ENCODE assay signal across 18 cellular contexts in the genomic region with DNA sequence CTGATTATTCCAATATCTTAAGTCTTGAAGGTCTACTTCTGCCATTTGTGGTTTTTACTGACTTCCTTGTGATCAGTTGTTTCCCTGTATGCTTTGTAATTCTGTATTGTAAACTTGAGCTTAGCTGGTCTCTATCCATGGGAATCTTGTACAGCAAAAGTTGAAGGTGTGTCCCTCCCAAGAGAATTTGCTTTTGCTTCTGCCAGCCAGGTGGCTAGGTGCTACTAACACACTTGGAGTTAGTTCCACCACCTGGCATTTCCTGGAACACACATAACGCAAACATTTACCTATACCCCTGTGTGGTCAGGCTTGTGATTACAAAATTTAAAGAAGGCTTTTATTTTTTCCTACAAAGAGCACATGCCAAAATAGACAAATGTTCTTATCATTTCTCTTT.
DNase-seq lines count a peak whose midpoint lies in the region; ATAC-seq, FAIRE-seq and TF ChIP-seq lines count a peak whose summit lies in the region.
"Had no signal": no experiment of that assay in that cellular context is flagged by ENCODE, and none has a peak within 500 bp of the region (broad histone marks: within the 10 kb centered on the region; RNA-seq: fewer than 3 reads in every experiment).

No MANE protein-coding gene starts in this region.

- BruUV-seq in mammary epithelial cell (replicated peaks; lab: Mats Ljungman, UMichigan) (no TSS peak), PC-9 (replicated peaks; lab: Mats Ljungman, UMichigan) (no TSS peak)

- no peak for FAIRE-seq in frontal cortex (lab: Jason Lieb, UNC)
- FAIRE-seq: A549, GM19239, HTR-8/SVneo had no signal

- in situ Hi-C loops in T47D (cut with HindIII; ENCODE audit: low pct_unique_long_range_greater_than_20kb, low sequenced_read_pairs) (no loop called here), mammary epithelial cell (cut with MboI; ENCODE audit: low sequenced_read_pairs in 2 of 2) (no loop called here)

- H3K4me2 ChIP-seq in mammary epithelial cell (ENCODE audit: insufficient read depth, low read depth, low read length) (no peak overlapping the region), PC-9 (no peak overlapping the region)
- H3K4me2 ChIP-seq: A549 had no signal

- H4K20me1 ChIP-seq in mammary epithelial cell (ENCODE audit: insufficient read depth, low read length) (no peaks in the 10 kb centered on the region), PC-9 (ENCODE audit: insufficient read depth) (no peaks in the 10 kb centered on the region)

- H3K4me3 ChIP-seq in mammary epithelial cell (replicated peaks in 1 of 3; ENCODE audit: insufficient read depth in 1 of 3, low read depth in 2 of 3, low read length in 3 of 3) = no peak overlapping the region
- H3K4me3 ChIP-seq in mucosa of descending colon = no peak overlapping the region
- no peak overlapping the region for H3K4me3 ChIP-seq in PC-9
- no peak overlapping the region for H3K4me3 ChIP-seq in WERI-Rb-1 (ENCODE audit: low read depth, low read length)
- H3K4me3 ChIP-seq: A549 had no signal

- WGBS in mammary epithelial cell (ENCODE audit: low coverage, missing lambda C conversion rate) = 56% methylated on average over 1 of the region's 1 CpG

- intact Hi-C loops in mammary epithelial cell (cut with micrococcal nuclease) (no loop called here), mucosa of descending colon (cut with DNase I, micrococcal nuclease) (no loop called here), PC-9 (cut with micrococcal nuclease; ENCODE audit: unreplicated experiment) (no loop called here)

- H3K36me3 ChIP-seq in mammary epithelial cell (ENCODE audit: insufficient read depth, low read length) (no peaks in the 10 kb centered on the region), mucosa of descending colon (ENCODE audit: low read depth) (no peaks in the 10 kb centered on the region), PC-9 (ENCODE audit: low read depth) (no peaks in the 10 kb centered on the region), WERI-Rb-1 (no peaks in the 10 kb centered on the region)

- CTCF ChIA-PET in mammary epithelial cell (lab: Charles Lee; ENCODE audit: low non-redundant PET) (no interaction called here), PC-9 (lab: Charles Lee) (no interaction called here)

- H3F3A ChIP-seq in PC-9 (ENCODE audit: insufficient read depth, low read depth) = no peaks in the 10 kb centered on the region

- peak; percentile 43 to 76 for DNase-seq in T47D (ENCODE audit: low read depth in 1 of 2, low spot score in 1 of 2)
- no peak for DNase-seq in mammary epithelial cell
- peak; percentile 20 for DNase-seq in NCI-H526 treated with DMSO at 0.1 percent for 48 hours (lab: John Stamatoyannopoulos, UW)
- peak in 1 of 3 donors; percentile 53 for DNase-seq in mucosa of descending colon
- no peak for DNase-seq in PC-9
- no peak for DNase-seq in frontal cortex (ENCODE audit: low spot score in 2 of 2)
- no peak for DNase-seq in WERI-Rb-1
- DNase-seq: GF-D8, KG1, NCI-H1092 treated with DMSO at 0.1 percent for 48 hours, NCI-H1436 treated with DMSO at 0.1 percent for 48 hours, NCI-H1930, NCI-H446, NCI-H748 treated with DMSO at 0.1 percent for 48 hours, Right ventricle myocardium superior had no signal

- H3K79me2 ChIP-seq in mammary epithelial cell (ENCODE audit: insufficient read depth, low read length) = no peaks in the 10 kb centered on the region
- no peaks in the 10 kb centered on the region for H3K79me2 ChIP-seq in PC-9 (ENCODE audit: low read depth)

- TF ChIP-seq CTCF in mammary epithelial cell (conservative IDR thresholded peaks at IDR 0.05 in 1 of 2, IDR thresholded peaks at IDR 0.05 in 1 of 2; ENCODE audit: extremely low read depth in 1 of 2, insufficient read depth in 1 of 2, low read depth in 1 of 2, low read length in 2 of 2) (no peak), mucosa of descending colon (IDR thresholded peaks at IDR 0.05) (no peak), PC-9 (conservative IDR thresholded peaks at IDR 0.05) (no peak), WERI-Rb-1 (IDR thresholded peaks at IDR 0.05; ENCODE audit: low read depth, low read length) (no peak)

- no peaks in the 10 kb centered on the region for H3K9me3 ChIP-seq in mammary epithelial cell (replicated peaks; ENCODE audit: insufficient read depth, low read length)
- H3K9me3 ChIP-seq in mucosa of descending colon = no peaks in the 10 kb centered on the region
- no peaks in the 10 kb centered on the region; the same call in 1 of the 2 replicates for H3K9me3 ChIP-seq in PC-9 (ENCODE audit: insufficient read depth, low read depth)
- peaks cover 15% of the 10 kb centered on the region for H3K9me3 ChIP-seq in WERI-Rb-1 (ENCODE audit: severe bottlenecking)
- H3K9me3 ChIP-seq: A549 had no signal

- H3K9ac ChIP-seq in mammary epithelial cell (ENCODE audit: insufficient read depth, low read length) = no peak overlapping the region

- dilution Hi-C loops in mammary epithelial cell (cut with HindIII; ENCODE audit: low sequenced_read_pairs) = loop anchor here (5.0 kb wide), 1 partner anchor 242 kb away; no protein-coding TSS in a partner anchor

- peak; percentile 93 for ATAC-seq in mucosa of descending colon
- ATAC-seq: A549 had no signal

- H3K27me3 ChIP-seq in mammary epithelial cell (ENCODE audit: insufficient read depth, low read length) (no peaks in the 10 kb centered on the region), PC-9 (ENCODE audit: insufficient read depth, low read depth) (peaks cover 92% of the 10 kb centered on the region), WERI-Rb-1 (ENCODE audit: insufficient read depth, low read depth, severe bottlenecking) (no peaks in the 10 kb centered on the region)

- H3K27ac ChIP-seq in mammary epithelial cell (ENCODE audit: insufficient read depth, low read depth, low read length) (no peak overlapping the region), PC-9 (no peak overlapping the region), WERI-Rb-1 (no peak overlapping the region)
- H3K27ac ChIP-seq: A549 had no signal

- no peak overlapping the region for H2AFZ ChIP-seq in mammary epithelial cell (ENCODE audit: low read depth, low read length)
- no peak overlapping the region for H2AFZ ChIP-seq in PC-9

- no peaks in the 10 kb centered on the region for H3K4me1 ChIP-seq in mammary epithelial cell (ENCODE audit: insufficient read depth, low read length)
- H3K4me1 ChIP-seq in mucosa of descending colon (ENCODE audit: low read depth) = no peaks in the 10 kb centered on the region
- H3K4me1 ChIP-seq in PC-9 (replicated peaks; ENCODE audit: insufficient read depth) = no peaks in the 10 kb centered on the region
- H3K4me1 ChIP-seq: A549 had no signal

- no peaks in the 10 kb centered on the region for H3K9me2 ChIP-seq in PC-9 (ENCODE audit: insufficient read depth)

- POLR2A ChIA-PET in PC-9 (lab: Charles Lee; ENCODE audit: unreplicated experiment) = interaction anchor here (0.6 kb wide), 1 partner anchor 293 kb away, joined by 6 read pairs; the partner anchor contains the start of gene UQCC2

Comparison
In these comparisons a context has a peak if more than half of its experiments do, and no peak if none do; other contexts are left out.
1. DNase-seq: peak in T47D (2 of 2) and NCI-H526 treated with DMSO at 0.1 percent for 48 hours (single experiment); none in mammary epithelial cell (single experiment), PC-9 (0 of 2), frontal cortex (0 of 2) and WERI-Rb-1 (single experiment).